In genomic region chr14:90541076-90541634, GRCh38 we compare ENCODE assay signal across 29 cellular contexts.
"Had no signal": no experiment of that assay in that cellular context is flagged by ENCODE, and none has a peak within 500 bp of the region (broad histone marks: within the 10 kb centered on the region; RNA-seq: fewer than 3 reads in every experiment).

No MANE protein-coding gene starts in this region.

- H3K27me3 Mint-ChIP-seq: activated B cell treated with CpG ODN at 0.5 μM for 24 hours; activated CD4-positive, alpha-beta memory T cell treated with anti-CD3 and anti-CD28 coated beads for 36 hours; activated CD4-positive, alpha-beta T cell treated with anti-CD3 and anti-CD28 coated beads, Interleukin-2, amount 10 ng/mL, durations not matched to agents 7 days and 5 days; activated naive CD8-positive, alpha-beta T cell treated with anti-CD3 and anti-CD28 coated beads, Interleukin-2, amount 50 U/mL, for 24 hours had no signal

- H3K27ac Mint-ChIP-seq: activated B cell treated with CpG ODN at 0.5 μM for 24 hours; activated CD4-positive, alpha-beta memory T cell treated with anti-CD3 and anti-CD28 coated beads for 36 hours; activated CD4-positive, alpha-beta T cell treated with anti-CD3 and anti-CD28 coated beads, Interleukin-2, amount 10 ng/mL, durations not matched to agents 7 days and 5 days; activated naive CD4-positive, alpha-beta T cell treated with anti-CD3 and anti-CD28 coated beads, Interleukin-2, amount 50 U/mL, for 72 hours; activated naive CD8-positive, alpha-beta T cell treated with anti-CD3 and anti-CD28 coated beads, Interleukin-2, amount 50 U/mL, for 24 hours; T-helper 17 cell had no signal

- H3K4me1 Mint-ChIP-seq: activated CD4-positive, alpha-beta T cell treated with anti-CD3 and anti-CD28 coated beads, Interleukin-2, amount 10 ng/mL, durations not matched to agents 7 days and 5 days; activated naive CD8-positive, alpha-beta T cell treated with anti-CD3 and anti-CD28 coated beads, Interleukin-2, amount 50 U/mL, for 24 hours had no signal

- H3K9me3 Mint-ChIP-seq: activated B cell treated with CpG ODN at 0.5 μM for 24 hours; activated CD4-positive, alpha-beta memory T cell treated with anti-CD3 and anti-CD28 coated beads for 36 hours; activated CD4-positive, alpha-beta T cell treated with anti-CD3 and anti-CD28 coated beads, Interleukin-2, amount 10 ng/mL, durations not matched to agents 7 days and 5 days; activated naive CD4-positive, alpha-beta T cell treated with anti-CD3 and anti-CD28 coated beads, Interleukin-2, amount 50 U/mL, for 72 hours; activated naive CD8-positive, alpha-beta T cell treated with anti-CD3 and anti-CD28 coated beads, Interleukin-2, amount 50 U/mL, for 24 hours; activated T-cell treated with anti-CD3 and anti-CD28 coated beads, Interleukin-2, amount 50 U/mL, for 4 hours; brain had no signal

- ATAC-seq: activated naive CD4-positive, alpha-beta T cell treated with anti-CD3 and anti-CD28 coated beads, Interleukin-2, amount 50 U/mL, for 72 hours; activated naive CD8-positive, alpha-beta T cell treated with anti-CD3 and anti-CD28 coated beads, Interleukin-2, amount 50 U/mL, for 24 hours; activated T-cell treated with anti-CD3 and anti-CD28 coated beads, Interleukin-2, amount 50 U/mL, for 4 hours; K562; Panc1; T-helper 17 cell had no signal

- H3K27ac ChIP-seq: RWPE1 had no signal

- H3K4me3 ChIP-seq: K562 had no signal

- H3K4me3 Mint-ChIP-seq: activated B cell treated with CpG ODN at 0.5 μM for 24 hours; activated CD4-positive, alpha-beta memory T cell treated with anti-CD3 and anti-CD28 coated beads for 36 hours; activated CD4-positive, alpha-beta T cell treated with anti-CD3 and anti-CD28 coated beads, Interleukin-2, amount 10 ng/mL, durations not matched to agents 7 days and 5 days; activated naive CD8-positive, alpha-beta T cell treated with anti-CD3 and anti-CD28 coated beads, Interleukin-2, amount 50 U/mL, for 24 hours; activated T-cell treated with anti-CD3 and anti-CD28 coated beads, Interleukin-2, amount 50 U/mL, for 4 hours; brain; T-helper 17 cell had no signal

- DNase-seq: activated B cell treated with CpG ODN at 0.5 μM for 24 hours; activated CD4-positive, alpha-beta memory T cell treated with anti-CD3 and anti-CD28 coated beads for 36 hours; activated CD4-positive, alpha-beta T cell treated with anti-CD3 and anti-CD28 coated beads for 1 hour; activated CD4-positive, alpha-beta T cell treated with anti-CD3 and anti-CD28 coated beads, Interleukin-2, amount 10 ng/mL, durations not matched to agents 7 days and 5 days; activated CD8-positive, alpha-beta memory T cell treated with anti-CD3 and anti-CD28 coated beads for 24 hours; activated effector memory CD4-positive, alpha-beta T cell treated with anti-CD3 and anti-CD28 coated beads, Interleukin-2, amount 50 U/mL, for 16 hours; activated naive CD4-positive, alpha-beta T cell treated with Interleukin-2 at 50 U/mL for 16 hours; activated naive CD8-positive, alpha-beta T cell treated with anti-CD3 and anti-CD28 coated beads, Interleukin-2, amount 50 U/mL, for 24 hours; activated T-cell treated with anti-CD3 and anti-CD28 coated beads, Interleukin-2, amount 50 U/mL, for 4 hours; amniotic stem cell; Karpas-422; MM.1S; NCI-H1105; NCI-H1436; NCI-H1694 treated with DMSO at 0.1 percent for 48 hours; NCI-H2029 treated with DMSO at 0.1 percent for 48 hours; NCI-H510A treated with DMSO at 0.1 percent for 48 hours; NCI-H69; NK-92 treated with Interleukin-12 subunit alpha and Interleukin-12 subunit beta, amount 100 ng/mL, for 24 hours; OCI-M1; SIG-M5; T-helper 17 cell; T-helper 9 cell had no signal

- H3K36me3 Mint-ChIP-seq: activated CD4-positive, alpha-beta memory T cell treated with anti-CD3 and anti-CD28 coated beads for 36 hours; activated naive CD4-positive, alpha-beta T cell treated with anti-CD3 and anti-CD28 coated beads, Interleukin-2, amount 50 U/mL, for 72 hours had no signal

- FAIRE-seq: astrocyte, K562 had no signal
